Comparison of ENCODE assay signal across 8 cellular contexts in genomic region chr2:119678021-119678656, GRCh38. TPM values are rescaled to one million over a fixed set of nuclear protein-coding genes. Genes with fewer than 3 reads are reported as not detected.
A peak's percentile ranks its signal among the peaks of the same experiment; 100 is the strongest.
DNase-seq lines count a peak whose midpoint lies in the region; ATAC-seq lines count a peak whose summit lies in the region.

No MANE protein-coding gene starts in this region.

- H3K4me1 ChIP-seq in mucosa of stomach (ENCODE audit: control insufficient read depth, insufficient read depth, low read length), result peaks cover 15% of the 10 kb centered on the region

- peak overlapping the region; percentile 96 for H3K4me3 Mint-ChIP-seq in activated T-helper 1 cell treated with anti-CD3 and anti-CD28 coated beads, Interleukin-12 subunit alpha, Interleukin-12 subunit beta, Interleukin-2, Interleukin-4 antibody, amounts not matched to agents 30 ng/mL and 10 ng/mL and 1 ng/mL, durations not matched to agents 14 hours and 24 hours and 36 hours

- H3K9me3 ChIP-seq in mucosa of stomach (ENCODE audit: control insufficient read depth, low read length), result no peaks in the 10 kb centered on the region

- intact Hi-C loops in activated T-helper 1 cell treated with anti-CD3 and anti-CD28 coated beads, Interleukin-12 subunit alpha, Interleukin-12 subunit beta, Interleukin-2, Interleukin-4 antibody, amounts not matched to agents 30 ng/mL and 10 ng/mL and 1 ng/mL, durations not matched to agents 14 hours and 24 hours and 36 hours (cut with micrococcal nuclease), result loop anchor here (1.0 to 10.0 kb wide), 4 partner anchors 37 to 1974 kb away; partner anchors contain the start of gene RNU4ATAC

- DNase-seq in DMS153 (lab: John Stamatoyannopoulos, UW) (peak; percentile 77), NCI-H2196 (lab: John Stamatoyannopoulos, UW; ENCODE audit: unreplicated experiment) (peak; percentile 81), AG08396 (ENCODE audit: low spot score) (no peak), hypothalamus (lab: John Stamatoyannopoulos, UW) (no peak)
- DNase-seq in activated T-helper 1 cell treated with anti-CD3 and anti-CD28 coated beads, Interleukin-12 subunit alpha, Interleukin-12 subunit beta, Interleukin-2, Interleukin-4 antibody, amounts not matched to agents 30 ng/mL and 10 ng/mL and 1 ng/mL, durations not matched to agents 14 hours and 24 hours and 36 hours (ENCODE audit: low spot score), result no peak

- H3K27me3 ChIP-seq in mucosa of stomach (ENCODE audit: control insufficient read depth, insufficient read depth, low read length), result no peaks in the 10 kb centered on the region

- H3K27ac Mint-ChIP-seq in activated T-helper 1 cell treated with anti-CD3 and anti-CD28 coated beads, Interleukin-12 subunit alpha, Interleukin-12 subunit beta, Interleukin-2, Interleukin-4 antibody, amounts not matched to agents 30 ng/mL and 10 ng/mL and 1 ng/mL, durations not matched to agents 14 hours and 24 hours and 36 hours, result peak overlapping the region; percentile 69

- H3K4me3 ChIP-seq in mucosa of stomach (ENCODE audit: low read length), result peak overlapping the region; percentile 23

- no peaks in the 10 kb centered on the region for H3K9me3 Mint-ChIP-seq in activated T-helper 1 cell treated with anti-CD3 and anti-CD28 coated beads, Interleukin-12 subunit alpha, Interleukin-12 subunit beta, Interleukin-2, Interleukin-4 antibody, amounts not matched to agents 30 ng/mL and 10 ng/mL and 1 ng/mL, durations not matched to agents 14 hours and 24 hours and 36 hours

- no peak for ATAC-seq in HG02571 (IDR thresholded peaks at IDR 0.05; ENCODE audit: unreplicated experiment)
- no peak for ATAC-seq in GM18873 (IDR thresholded peaks at IDR 0.05; ENCODE audit: low FRiP score, unreplicated experiment)

- H3K4me1 Mint-ChIP-seq in activated T-helper 1 cell treated with anti-CD3 and anti-CD28 coated beads, Interleukin-12 subunit alpha, Interleukin-12 subunit beta, Interleukin-2, Interleukin-4 antibody, amounts not matched to agents 30 ng/mL and 10 ng/mL and 1 ng/mL, durations not matched to agents 14 hours and 24 hours and 36 hours (ENCODE audit: low read depth), result peaks cover 19% of the 10 kb centered on the region

- peaks cover 6% of the 10 kb centered on the region for H3K27me3 Mint-ChIP-seq in activated T-helper 1 cell treated with anti-CD3 and anti-CD28 coated beads, Interleukin-12 subunit alpha, Interleukin-12 subunit beta, Interleukin-2, Interleukin-4 antibody, amounts not matched to agents 30 ng/mL and 10 ng/mL and 1 ng/mL, durations not matched to agents 14 hours and 24 hours and 36 hours (ENCODE audit: insufficient read depth)

- no peak overlapping the region for H3K9ac ChIP-seq in mucosa of stomach (ENCODE audit: low read length)

- no peaks in the 10 kb centered on the region for H3K36me3 ChIP-seq in mucosa of stomach (ENCODE audit: control insufficient read depth, insufficient read depth, low read length)

- peaks cover 9% of the 10 kb centered on the region for H3K36me3 Mint-ChIP-seq in activated T-helper 1 cell treated with anti-CD3 and anti-CD28 coated beads, Interleukin-12 subunit alpha, Interleukin-12 subunit beta, Interleukin-2, Interleukin-4 antibody, amounts not matched to agents 30 ng/mL and 10 ng/mL and 1 ng/mL, durations not matched to agents 14 hours and 24 hours and 36 hours (ENCODE audit: low read depth)

RNA-seq across cellular contexts. Expression of gene TMEM177, which starts 0.9 kb away (rescaled TPM):
- 16.6 and 17.4 TPM in 2 replicates for total RNA-seq in activated T-helper 1 cell treated with anti-CD3 and anti-CD28 coated beads, Interleukin-12 subunit alpha, Interleukin-12 subunit beta, Interleukin-2, Interleukin-4 antibody, amounts not matched to agents 30 ng/mL and 10 ng/mL and 1 ng/mL, durations not matched to agents 14 hours and 24 hours and 36 hours

Comparison
In these comparisons a context has a peak if more than half of its experiments do, and no peak if none do; other contexts are left out.
1. DNase-seq: peak in DMS153 (single experiment) and NCI-H2196 (single experiment); none in activated T-helper 1 cell treated with anti-CD3 and anti-CD28 coated beads, Interleukin-12 subunit alpha, Interleukin-12 subunit beta, Interleukin-2, Interleukin-4 antibody, amounts not matched to agents 30 ng/mL and 10 ng/mL and 1 ng/mL, durations not matched to agents 14 hours and 24 hours and 36 hours (single experiment), AG08396 (single experiment) and hypothalamus (0 of 51).